8 cellular contexts compared by ENCODE assay signal in genomic region chr1:193058529-193059281, GRCh38. TPM values are rescaled to one million over a fixed set of nuclear protein-coding genes. Genes with fewer than 3 reads are reported as not detected.
DNase-seq lines count a peak whose midpoint lies in the region; ATAC-seq, FAIRE-seq and TF ChIP-seq lines count a peak whose summit lies in the region.

No MANE protein-coding gene starts in this region.

- no peak for TF ChIP-seq CTCF in CD8-positive, alpha-beta T cell (IDR thresholded peaks at IDR 0.05)
- no peak for TF ChIP-seq CTCF in Peyer's patch (IDR thresholded peaks at IDR 0.05)
- no peak for TF ChIP-seq CTCF in foreskin fibroblast (IDR thresholded peaks at IDR 0.05; ENCODE audit: low read depth, low read length)
- no peak for TF ChIP-seq CTCF in pancreas (IDR thresholded peaks at IDR 0.05)
- peak in 1 of 6 experiments; percentile 11 for TF ChIP-seq CTCF in upper lobe of left lung (IDR thresholded peaks at IDR 0.05)

- peak overlapping the region; percentile 92 for H3K27ac ChIP-seq in CD8-positive, alpha-beta T cell (ENCODE audit: low read depth, low read length)
- H3K27ac ChIP-seq in Peyer's patch (peak overlapping the region; percentile 87 to 98 (median 96)), pancreas (peak overlapping the region; percentile 90 to 97 (median 92)), upper lobe of left lung (peak overlapping the region; percentile 94 to 97 (median 96))

- H3K36me3 Mint-ChIP-seq in CD8-positive, alpha-beta T cell, result peaks cover 27% of the 10 kb centered on the region
- H3K36me3 Mint-ChIP-seq in activated T-helper 1 cell treated with anti-CD3 and anti-CD28 coated beads, Interleukin-12 subunit alpha, Interleukin-12 subunit beta, Interleukin-2, Interleukin-4 antibody, amounts not matched to agents 30 ng/mL and 10 ng/mL and 1 ng/mL, durations not matched to agents 14 hours and 24 hours and 36 hours (ENCODE audit: low read depth), result peaks cover 22% of the 10 kb centered on the region

- H3K4me1 Mint-ChIP-seq in CD8-positive, alpha-beta T cell (ENCODE audit: low read depth), result peaks cover 65% of the 10 kb centered on the region
- H3K4me1 Mint-ChIP-seq in activated T-helper 1 cell treated with anti-CD3 and anti-CD28 coated beads, Interleukin-12 subunit alpha, Interleukin-12 subunit beta, Interleukin-2, Interleukin-4 antibody, amounts not matched to agents 30 ng/mL and 10 ng/mL and 1 ng/mL, durations not matched to agents 14 hours and 24 hours and 36 hours (ENCODE audit: low read depth), result peaks cover 53% of the 10 kb centered on the region

- no peaks in the 10 kb centered on the region for H3K9me3 ChIP-seq in CD8-positive, alpha-beta T cell (ENCODE audit: low read length)
- H3K9me3 ChIP-seq in Peyer's patch (no peaks in the 10 kb centered on the region), pancreas (no peaks in the 10 kb centered on the region), upper lobe of left lung (no peaks in the 10 kb centered on the region)

- peaks cover 32% of the 10 kb centered on the region for H3K4me1 ChIP-seq in CD8-positive, alpha-beta T cell (ENCODE audit: insufficient read depth, low read length)
- H3K4me1 ChIP-seq in Peyer's patch (peaks cover 0 to 30% (median 7%) of the 10 kb centered on the region in 4 donors), pancreas (peaks cover 13 to 32% (median 30%) of the 10 kb centered on the region in 3 donors), upper lobe of left lung (peaks cover 27 to 31% (median 28%) of the 10 kb centered on the region in 4 donors)

- FAIRE-seq in pancreas (lab: Jason Lieb, UNC), result no peak

- POLR2A ChIA-PET in CD8-positive, alpha-beta T cell (lab: Charles Lee), result interaction anchor here (0.6 to 2.2 kb wide), 16 partner anchors 10 to 585 kb away, joined by 3 to 25 read pairs (median 4); partner anchors contain the start of genes CDC73, GLRX2 and RGS2

- peak overlapping the region; percentile 61 for H3K4me3 ChIP-seq in CD8-positive, alpha-beta T cell (ENCODE audit: low read depth, low read length)
- H3K4me3 ChIP-seq in Peyer's patch (peak overlapping the region; percentile 68 to 88 (median 84)), foreskin fibroblast (ENCODE audit: low read depth in 1 of 2, low read length in 2 of 2) (peak overlapping the region; percentile 73 to 85), pancreas (peak overlapping the region; percentile 67 to 83 (median 74)), upper lobe of left lung (peak overlapping the region; percentile 66 to 87 (median 70))

- CTCF ChIA-PET in CD8-positive, alpha-beta T cell (lab: Charles Lee), result interaction anchor here (0.6 to 2.2 kb wide), 6 partner anchors 17 to 254 kb away, joined by 3 to 22 read pairs (median 4); partner anchors contain the start of gene CDC73

- TF ChIP-seq POLR2A in Peyer's patch (IDR thresholded peaks at IDR 0.05) (peak in 1 of 2 donors; percentile 10), upper lobe of left lung (IDR thresholded peaks at IDR 0.05) (peak in 1 of 4 donors; percentile 45)

- peak; percentile 13 for ATAC-seq in CD8-positive, alpha-beta T cell
- ATAC-seq in GM19324 (IDR thresholded peaks at IDR 0.05; ENCODE audit: low FRiP score, unreplicated experiment) (peak; percentile 55), HG03457 (IDR thresholded peaks at IDR 0.05; ENCODE audit: unreplicated experiment) (peak; percentile 42), pancreas (peak; percentile 23 to 47 (median 33)), upper lobe of left lung (ENCODE audit: low FRiP score in 2 of 2) (peak; percentile 63 to 85)

- TF ChIP-seq EP300 in upper lobe of left lung (IDR thresholded peaks at IDR 0.05), result no peak

- H3K9me3 Mint-ChIP-seq in CD8-positive, alpha-beta T cell, result peaks cover 2% of the 10 kb centered on the region
- H3K9me3 Mint-ChIP-seq in activated T-helper 1 cell treated with anti-CD3 and anti-CD28 coated beads, Interleukin-12 subunit alpha, Interleukin-12 subunit beta, Interleukin-2, Interleukin-4 antibody, amounts not matched to agents 30 ng/mL and 10 ng/mL and 1 ng/mL, durations not matched to agents 14 hours and 24 hours and 36 hours, result no peaks in the 10 kb centered on the region

- no peaks in the 10 kb centered on the region for H3K27me3 Mint-ChIP-seq in CD8-positive, alpha-beta T cell (ENCODE audit: low read depth)
- no peaks in the 10 kb centered on the region for H3K27me3 Mint-ChIP-seq in activated T-helper 1 cell treated with anti-CD3 and anti-CD28 coated beads, Interleukin-12 subunit alpha, Interleukin-12 subunit beta, Interleukin-2, Interleukin-4 antibody, amounts not matched to agents 30 ng/mL and 10 ng/mL and 1 ng/mL, durations not matched to agents 14 hours and 24 hours and 36 hours (ENCODE audit: insufficient read depth)

- no peaks in the 10 kb centered on the region for H3K27me3 ChIP-seq in CD8-positive, alpha-beta T cell (ENCODE audit: insufficient read depth, low read length)
- H3K27me3 ChIP-seq in Peyer's patch (no peaks in the 10 kb centered on the region), pancreas (no peaks in the 10 kb centered on the region), upper lobe of left lung (no peaks in the 10 kb centered on the region)

- intact Hi-C loops in CD8-positive, alpha-beta T cell (cut with DNase I, micrococcal nuclease), result loop anchor here (1.0 to 5.0 kb wide), 7 partner anchors 12 to 449 kb away; partner anchors contain the start of genes CDC73 (in 1 of the 2), GLRX2 (in 1 of the 2) and RGS2 (in 1 of the 2)
- intact Hi-C loops in activated T-helper 1 cell treated with anti-CD3 and anti-CD28 coated beads, Interleukin-12 subunit alpha, Interleukin-12 subunit beta, Interleukin-2, Interleukin-4 antibody, amounts not matched to agents 30 ng/mL and 10 ng/mL and 1 ng/mL, durations not matched to agents 14 hours and 24 hours and 36 hours (cut with micrococcal nuclease), result loop anchor here (1.0 to 10.0 kb wide), 9 partner anchors 40 to 486 kb away; partner anchors contain the start of genes CDC73, GLRX2, RGS1 and RGS2
- intact Hi-C loops in pancreas (cut with DNase I), result loop anchor here in 1 of 3 donors (5.0 kb wide), 1 partner anchor 44 kb away; no protein-coding TSS in a partner anchor

- H3K27ac Mint-ChIP-seq in CD8-positive, alpha-beta T cell, result peak overlapping the region; percentile 100
- H3K27ac Mint-ChIP-seq in activated T-helper 1 cell treated with anti-CD3 and anti-CD28 coated beads, Interleukin-12 subunit alpha, Interleukin-12 subunit beta, Interleukin-2, Interleukin-4 antibody, amounts not matched to agents 30 ng/mL and 10 ng/mL and 1 ng/mL, durations not matched to agents 14 hours and 24 hours and 36 hours, result peak overlapping the region; percentile 100

- no peaks in the 10 kb centered on the region for H3K36me3 ChIP-seq in CD8-positive, alpha-beta T cell (ENCODE audit: insufficient read depth, low read length)
- H3K36me3 ChIP-seq in Peyer's patch (no peaks in the 10 kb centered on the region), pancreas (no peaks in the 10 kb centered on the region), upper lobe of left lung (no peaks in the 10 kb centered on the region)

- DNase-seq in CD8-positive, alpha-beta T cell, result peak; percentile 2 to 59 (median 45)
- DNase-seq in Peyer's patch (peak; percentile 61 to 76 (median 75)), foreskin fibroblast (peak; percentile 31 to 68), pancreas (peak; percentile 14 to 70 (median 47)), upper lobe of left lung (peak in 1 of 2 donors; percentile 75)
- DNase-seq in activated T-helper 1 cell treated with anti-CD3 and anti-CD28 coated beads, Interleukin-12 subunit alpha, Interleukin-12 subunit beta, Interleukin-2, Interleukin-4 antibody, amounts not matched to agents 30 ng/mL and 10 ng/mL and 1 ng/mL, durations not matched to agents 14 hours and 24 hours and 36 hours (ENCODE audit: low spot score), result peak; percentile 56

- peak overlapping the region; percentile 100 for H3K4me3 Mint-ChIP-seq in CD8-positive, alpha-beta T cell
- H3K4me3 Mint-ChIP-seq in activated T-helper 1 cell treated with anti-CD3 and anti-CD28 coated beads, Interleukin-12 subunit alpha, Interleukin-12 subunit beta, Interleukin-2, Interleukin-4 antibody, amounts not matched to agents 30 ng/mL and 10 ng/mL and 1 ng/mL, durations not matched to agents 14 hours and 24 hours and 36 hours, result peak overlapping the region; percentile 94

- 0 to 1% methylated on average over 36 to 37 of the region's 37 CpGs for WGBS in pancreas, 2 donors
- WGBS in upper lobe of left lung, 2 donors, result 0 to 1% methylated on average over 15 to 35 of the region's 37 CpGs

RNA-seq across cellular contexts. Expression of gene UCHL5, which starts 0.5 kb away (rescaled TPM):
- 10 to 100 TPM; 11.7 to 13.1 TPM for total RNA-seq in CD8-positive, alpha-beta T cell
- 10 to 100 TPM; 27.9 to 39.6 (median 34.3) TPM for total RNA-seq in Peyer's patch
- total RNA-seq in activated T-helper 1 cell treated with anti-CD3 and anti-CD28 coated beads, Interleukin-12 subunit alpha, Interleukin-12 subunit beta, Interleukin-2, Interleukin-4 antibody, amounts not matched to agents 30 ng/mL and 10 ng/mL and 1 ng/mL, durations not matched to agents 14 hours and 24 hours and 36 hours, result 88.1 and 93.1 TPM in 2 replicates
- total RNA-seq in pancreas, result 10 to 100 TPM; 14.8 to 26.8 (median 17.8) TPM
- polyA plus RNA-seq in pancreas, result 10 to 100 TPM in 1 of 2 donors, 1 to 10 TPM in 1; 9.8 to 13.5 TPM
- 10 to 100 TPM; 24.9 to 49.8 (median 36.4) TPM for total RNA-seq in upper lobe of left lung

RNA-seq across cellular contexts. Expression of gene RO60, which starts 0.7 kb away (rescaled TPM):
- total RNA-seq in CD8-positive, alpha-beta T cell, result 10 to 100 TPM; 51.6 to 52.8 TPM
- total RNA-seq in Peyer's patch (10 to 100 TPM; 33.0 to 55.9 (median 47.0) TPM), pancreas (10 to 100 TPM; 14.0 to 31.3 (median 22.7) TPM), upper lobe of left lung (100 to 1,000 TPM in 2 of 6 donors, 10 to 100 TPM in 4; 49.5 to 131 (median 72.0) TPM)
- 68.7 and 70.0 TPM in 2 replicates for total RNA-seq in activated T-helper 1 cell treated with anti-CD3 and anti-CD28 coated beads, Interleukin-12 subunit alpha, Interleukin-12 subunit beta, Interleukin-2, Interleukin-4 antibody, amounts not matched to agents 30 ng/mL and 10 ng/mL and 1 ng/mL, durations not matched to agents 14 hours and 24 hours and 36 hours
- polyA plus RNA-seq in pancreas, result 1 to 10 TPM; 4.3 to 5.1 TPM

RNA-seq across cellular contexts. Expression of gene GLRX2, which starts 46.5 kb away (rescaled TPM):
- 1 to 10 TPM; 3.4 to 4.2 TPM for total RNA-seq in CD8-positive, alpha-beta T cell
- total RNA-seq in Peyer's patch, result 10 to 100 TPM in 1 of 4 donors, 1 to 10 TPM in 3; 3.3 to 12.4 (median 7.5) TPM
- 29.6 and 32.9 TPM in 2 replicates for total RNA-seq in activated T-helper 1 cell treated with anti-CD3 and anti-CD28 coated beads, Interleukin-12 subunit alpha, Interleukin-12 subunit beta, Interleukin-2, Interleukin-4 antibody, amounts not matched to agents 30 ng/mL and 10 ng/mL and 1 ng/mL, durations not matched to agents 14 hours and 24 hours and 36 hours
- total RNA-seq in pancreas, result 10 to 100 TPM in 1 of 6 donors, 1 to 10 TPM in 5; 4.1 to 12.9 (median 7.6) TPM
- polyA plus RNA-seq in pancreas, result 1 to 10 TPM; 5.2 to 5.3 TPM
- total RNA-seq in upper lobe of left lung, result 10 to 100 TPM in 2 of 6 donors, 1 to 10 TPM in 4; 1.4 to 18.6 (median 6.6) TPM

Comparison
In these comparisons a context has a peak if more than half of its experiments do, and no peak if none do; other contexts are left out.
1. ATAC-seq: peak in every context shown above with its lines; median percentile 74 in upper lobe of left lung; 55 in GM19324; 42 in HG03457; 33 in pancreas; 13 in CD8-positive, alpha-beta T cell.